7 cellular contexts compared by ENCODE assay signal in genomic region chr17:78411241-78411855, GRCh38. TPM values are rescaled to one million over a fixed set of nuclear protein-coding genes. Genes with fewer than 3 reads are reported as not detected.
A peak's percentile ranks its signal among the peaks of the same experiment; 100 is the strongest.
DNase-seq lines count a peak whose midpoint lies in the region; ATAC-seq, FAIRE-seq and TF ChIP-seq lines count a peak whose summit lies in the region.

No MANE protein-coding gene starts in this region.

- H3K9ac ChIP-seq in HUES48 (ENCODE audit: low read depth, low read length) (no peak overlapping the region), kidney (ENCODE audit: low read length in 2 of 2) (peak overlapping the region in 1 of 2 donors; percentile 19), skeletal muscle tissue (ENCODE audit: low read depth in 1 of 3, low read length in 3 of 3) (peak overlapping the region; percentile 62 to 76 (median 74))

- no peaks in the 10 kb centered on the region for H3K27me3 ChIP-seq in HUES48 (ENCODE audit: control insufficient read depth, insufficient read depth, low read length)
- no peaks in the 10 kb centered on the region for H3K27me3 ChIP-seq in skeletal muscle tissue (ENCODE audit: control insufficient read depth in 3 of 3, insufficient read depth in 3 of 3, low read length in 3 of 3)
- no peaks in the 10 kb centered on the region for H3K27me3 ChIP-seq in body of pancreas

- no peak for TF ChIP-seq POLR2A in body of pancreas (IDR thresholded peaks at IDR 0.05)

- H3K36me3 ChIP-seq in HUES48 (ENCODE audit: control insufficient read depth, insufficient read depth, low read length): peaks cover 65% of the 10 kb centered on the region
- peaks cover 0 to 17% of the 10 kb centered on the region in 2 donors for H3K36me3 ChIP-seq in kidney (ENCODE audit: control insufficient read depth in 1 of 2, insufficient read depth in 2 of 2, low read length in 2 of 2)
- H3K36me3 ChIP-seq in skeletal muscle tissue (ENCODE audit: control insufficient read depth in 3 of 3, insufficient read depth in 3 of 3, low read length in 3 of 3): peaks cover 0 to 3% (median 3%) of the 10 kb centered on the region in 3 donors
- no peaks in the 10 kb centered on the region for H3K36me3 ChIP-seq in body of pancreas (replicated peaks in 1 of 2; ENCODE audit: insufficient read depth in 1 of 2, low read depth in 2 of 2)

- ATAC-seq in GM21367 (IDR thresholded peaks at IDR 0.05; ENCODE audit: unreplicated experiment) (no peak), GM21360 (IDR thresholded peaks at IDR 0.05; ENCODE audit: unreplicated experiment) (no peak), body of pancreas (no peak)

- TF ChIP-seq CTCF in kidney (IDR thresholded peaks at IDR 0.05; ENCODE audit: borderline replicate concordance, extremely low read depth, insufficient read depth) (no peak), body of pancreas (IDR thresholded peaks at IDR 0.05) (no peak)

- no peaks in the 10 kb centered on the region for H3K4me1 ChIP-seq in HUES48 (ENCODE audit: control insufficient read depth, insufficient read depth, low read length)
- H3K4me1 ChIP-seq in kidney (ENCODE audit: control insufficient read depth in 1 of 2, insufficient read depth in 1 of 2, low read depth in 1 of 2, low read length in 2 of 2): peaks cover 0 to 39% of the 10 kb centered on the region in 2 donors
- peaks cover 86 to 94% (median 91%) of the 10 kb centered on the region in 3 donors for H3K4me1 ChIP-seq in skeletal muscle tissue (ENCODE audit: control insufficient read depth in 3 of 3, insufficient read depth in 3 of 3, low read length in 3 of 3)
- H3K4me1 ChIP-seq in body of pancreas: peaks cover 27% of the 10 kb centered on the region

- no peak overlapping the region for H3K4me3 Mint-ChIP-seq in activated T-helper 2 cell treated with anti-CD3 and anti-CD28 coated beads, Interferon-gamma antibody, Interleukin-2, Interleukin-4, amounts not matched to agents 10 μg/mL and 5 μg/mL and 100 μg/mL, durations not matched to agents 14 hours and 24 hours and 36 hours (ENCODE audit: low read depth)

- H3K9me3 ChIP-seq in HUES48 (ENCODE audit: control insufficient read depth, insufficient read depth, low read length) (no peaks in the 10 kb centered on the region), kidney (ENCODE audit: control insufficient read depth in 1 of 2, low read length in 2 of 2) (no peaks in the 10 kb centered on the region), skeletal muscle tissue (ENCODE audit: control insufficient read depth in 3 of 3, low read length in 3 of 3) (no peaks in the 10 kb centered on the region), body of pancreas (no peaks in the 10 kb centered on the region)

- H3K4me1 Mint-ChIP-seq in activated T-helper 2 cell treated with anti-CD3 and anti-CD28 coated beads, Interferon-gamma antibody, Interleukin-2, Interleukin-4, amounts not matched to agents 10 μg/mL and 5 μg/mL and 100 μg/mL, durations not matched to agents 14 hours and 24 hours and 36 hours (ENCODE audit: low read depth): peaks cover 54% of the 10 kb centered on the region

- H3K27ac Mint-ChIP-seq in activated T-helper 2 cell treated with anti-CD3 and anti-CD28 coated beads, Interferon-gamma antibody, Interleukin-2, Interleukin-4, amounts not matched to agents 10 μg/mL and 5 μg/mL and 100 μg/mL, durations not matched to agents 14 hours and 24 hours and 36 hours: peak overlapping the region; percentile 83

- no peaks in the 10 kb centered on the region for H3K27me3 Mint-ChIP-seq in activated T-helper 2 cell treated with anti-CD3 and anti-CD28 coated beads, Interferon-gamma antibody, Interleukin-2, Interleukin-4, amounts not matched to agents 10 μg/mL and 5 μg/mL and 100 μg/mL, durations not matched to agents 14 hours and 24 hours and 36 hours (ENCODE audit: low read depth)

- no peaks in the 10 kb centered on the region for H3K9me3 Mint-ChIP-seq in activated T-helper 2 cell treated with anti-CD3 and anti-CD28 coated beads, Interferon-gamma antibody, Interleukin-2, Interleukin-4, amounts not matched to agents 10 μg/mL and 5 μg/mL and 100 μg/mL, durations not matched to agents 14 hours and 24 hours and 36 hours

- intact Hi-C loops in activated T-helper 2 cell treated with anti-CD3 and anti-CD28 coated beads, Interferon-gamma antibody, Interleukin-2, Interleukin-4, amounts not matched to agents 10 μg/mL and 5 μg/mL and 100 μg/mL, durations not matched to agents 14 hours and 24 hours and 36 hours (cut with micrococcal nuclease): no loop called here
- intact Hi-C loops in kidney (cut with DNase I) (no loop called here), body of pancreas (cut with DNase I) (no loop called here)

- H3K4me3 ChIP-seq in HUES48 (ENCODE audit: low read depth, low read length) (no peak overlapping the region), kidney (ENCODE audit: low read length in 2 of 2) (no peak overlapping the region), skeletal muscle tissue (ENCODE audit: low read length in 3 of 3) (peak overlapping the region in 1 of 3 donors; percentile 45), body of pancreas (no peak overlapping the region)

- DNase-seq in activated T-helper 2 cell treated with anti-CD3 and anti-CD28 coated beads, Interferon-gamma antibody, Interleukin-2, Interleukin-4, amounts not matched to agents 10 μg/mL and 5 μg/mL and 100 μg/mL, durations not matched to agents 14 hours and 24 hours and 36 hours (ENCODE audit: low spot score): no peak
- DNase-seq in kidney: peak; percentile 93
- no peak for DNase-seq in body of pancreas

- H3K27ac ChIP-seq in HUES48 (ENCODE audit: low read depth, low read length): peak overlapping the region; percentile 12
- peak overlapping the region; percentile 71 to 73 for H3K27ac ChIP-seq in kidney (ENCODE audit: low read depth in 2 of 2, low read length in 2 of 2)
- peak overlapping the region; percentile 95 for H3K27ac ChIP-seq in skeletal muscle tissue (ENCODE audit: low read depth, low read length)
- no peak overlapping the region for H3K27ac ChIP-seq in body of pancreas

- peaks cover 43% of the 10 kb centered on the region for H3K36me3 Mint-ChIP-seq in activated T-helper 2 cell treated with anti-CD3 and anti-CD28 coated beads, Interferon-gamma antibody, Interleukin-2, Interleukin-4, amounts not matched to agents 10 μg/mL and 5 μg/mL and 100 μg/mL, durations not matched to agents 14 hours and 24 hours and 36 hours (ENCODE audit: low read depth)

- 85 to 89% methylated on average over 13 to 17 of the region's 17 CpGs for WGBS in body of pancreas, 2 donors

- FAIRE-seq in kidney (lab: Jason Lieb, UNC): no peak

RNA-seq across cellular contexts. Expression of gene PGS1, which starts 32.9 kb away (rescaled TPM):
- 59.3 and 64.1 TPM in 2 replicates for total RNA-seq in activated T-helper 2 cell treated with anti-CD3 and anti-CD28 coated beads, Interferon-gamma antibody, Interleukin-2, Interleukin-4, amounts not matched to agents 10 μg/mL and 5 μg/mL and 100 μg/mL, durations not matched to agents 14 hours and 24 hours and 36 hours
- total RNA-seq in kidney: 65.4 TPM
- 15.6 TPM for polyA plus RNA-seq in kidney (ENCODE audit: insufficient read depth, low read depth, low replicate concordance)
- total RNA-seq in skeletal muscle tissue: 15.1 TPM
- total RNA-seq in body of pancreas: 10 to 100 TPM; 17.1 to 30.4 TPM

RNA-seq across cellular contexts. Expression of gene SOCS3, which starts 51.5 kb away (rescaled TPM):
- 93.5 and 99.8 TPM in 2 replicates for total RNA-seq in activated T-helper 2 cell treated with anti-CD3 and anti-CD28 coated beads, Interferon-gamma antibody, Interleukin-2, Interleukin-4, amounts not matched to agents 10 μg/mL and 5 μg/mL and 100 μg/mL, durations not matched to agents 14 hours and 24 hours and 36 hours
- total RNA-seq in kidney: 110 TPM
- 31.2 TPM for polyA plus RNA-seq in kidney (ENCODE audit: insufficient read depth, low read depth, low replicate concordance)
- 15.7 TPM for total RNA-seq in skeletal muscle tissue
- total RNA-seq in body of pancreas: 10 to 100 TPM; 21.0 to 63.9 TPM

Comparison
In these comparisons a context has a peak if more than half of its experiments do, and no peak if none do; other contexts are left out.
1. H3K27ac ChIP-seq: peak in HUES48 (single experiment), kidney (2 of 2) and skeletal muscle tissue (single experiment); none in body of pancreas (0 of 4).